In the genomic region with DNA sequence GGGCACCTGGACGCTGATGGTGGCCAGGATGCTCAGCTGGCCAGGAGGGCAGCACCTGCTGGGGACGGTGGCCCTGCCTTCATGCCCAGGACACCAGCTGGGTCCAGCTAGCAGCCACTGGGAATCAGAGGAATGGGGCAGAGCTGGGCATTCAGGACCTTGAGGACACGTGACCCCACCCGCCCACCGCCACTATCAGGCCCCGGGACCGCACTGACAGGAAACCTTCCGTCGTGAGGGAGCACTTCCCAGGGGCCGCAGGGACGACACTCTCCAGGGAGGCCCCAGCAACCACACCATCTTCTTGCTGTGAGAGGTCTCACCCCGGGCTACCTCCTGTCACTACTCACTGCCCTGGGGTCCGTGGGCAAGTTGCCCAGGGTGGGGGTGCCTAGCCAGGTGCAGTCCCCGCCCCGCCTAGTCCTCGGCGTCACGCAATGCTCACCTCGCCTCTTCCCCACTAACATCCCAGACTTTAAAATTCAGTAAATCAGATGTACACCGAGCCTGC, we compare ENCODE assay signal across 1 cellular context.
TF ChIP-seq lines count a peak whose summit lies in the region.

No MANE protein-coding gene starts in this region.

TF ChIP-seq in K562, 482 proteins besides CTCF, POLR2A, EP300 and RAD21:
- TF ChIP-seq NCOA4 (IDR thresholded peaks at IDR 0.05; ENCODE audit: partially characterized antibody): no peak
- TF ChIP-seq, protein P1, sequence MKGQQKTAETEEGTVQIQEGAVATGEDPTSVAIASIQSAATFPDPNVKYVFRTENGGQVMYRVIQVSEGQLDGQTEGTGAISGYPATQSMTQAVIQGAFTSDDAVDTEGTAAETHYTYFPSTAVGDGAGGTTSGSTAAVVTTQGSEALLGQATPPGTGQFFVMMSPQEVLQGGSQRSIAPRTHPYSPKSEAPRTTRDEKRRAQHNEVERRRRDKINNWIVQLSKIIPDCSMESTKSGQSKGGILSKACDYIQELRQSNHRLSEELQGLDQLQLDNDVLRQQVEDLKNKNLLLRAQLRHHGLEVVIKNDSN (CRISPR knock-in tag; IDR thresholded peaks at IDR 0.05): peak; percentile 23; the same call in 1 of the 2 replicates
- TF ChIP-seq RBFOX2 (IDR thresholded peaks at IDR 0.05; ENCODE audit: low read depth, low read length): peak; percentile 16; the same call in 1 of the 2 replicates
- TF ChIP-seq PCBP1 (IDR thresholded peaks at IDR 0.05; ENCODE audit: low read depth, low read length, poor library complexity, severe bottlenecking): peak; percentile 2
TF ChIP-seq in K562: peak in this region for 3.
